ENCODE assay signal across 31 cellular contexts in the genomic region with DNA sequence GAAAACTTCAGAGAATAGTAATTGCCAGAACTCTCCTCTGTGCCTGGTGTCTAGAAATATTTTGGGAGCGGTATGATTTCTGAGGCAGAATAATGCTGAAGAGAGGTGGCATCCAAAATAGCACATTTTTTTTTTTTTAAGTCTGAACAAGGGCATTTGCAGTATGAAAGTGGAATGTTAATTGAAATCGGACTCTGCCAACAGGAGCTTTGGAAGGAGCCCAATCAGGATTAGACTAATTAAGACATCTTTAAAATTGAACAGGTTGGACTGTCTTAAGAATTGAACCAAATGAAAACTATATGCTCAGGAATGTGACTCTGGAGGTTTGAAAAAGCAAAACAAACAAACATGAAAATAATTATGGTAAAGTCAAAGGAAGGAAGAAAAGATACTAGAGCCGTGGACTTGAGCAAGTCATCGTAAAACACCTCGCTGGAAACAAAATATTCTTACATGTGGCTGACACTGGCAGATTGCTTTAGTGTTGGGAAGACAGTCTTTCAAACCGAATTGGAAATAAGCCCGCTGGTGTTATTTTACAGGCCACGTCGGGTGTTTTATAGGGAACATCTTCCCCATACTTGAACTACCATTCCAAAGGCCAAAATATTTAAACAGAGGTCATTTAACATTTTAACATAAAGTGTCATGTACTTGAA.
"Had no signal": no experiment of that assay in that cellular context is flagged by ENCODE, and none has a peak within 500 bp of the region (broad histone marks: within the 10 kb centered on the region; RNA-seq: fewer than 3 reads in every experiment).

No MANE protein-coding gene starts in this region.

- H3K36me3 ChIP-seq: colonic mucosa, gastroesophageal sphincter, heart left ventricle, left lung, right lobe of liver, suprapubic skin, transverse colon, upper lobe of right lung, uterus had no signal

- H3K4me2 ChIP-seq: hepatocyte, smooth muscle cell had no signal

- H3K27me3 ChIP-seq: colonic mucosa, right lobe of liver, uterus had no signal

- H3K4me3 ChIP-seq: colonic mucosa, gastroesophageal sphincter, heart left ventricle, hepatocyte, left lung, right lobe of liver, smooth muscle cell, suprapubic skin, transverse colon, upper lobe of right lung, uterus had no signal

- H3K79me2 ChIP-seq: hepatocyte had no signal

- H3K9me3 ChIP-seq: colonic mucosa, gastroesophageal sphincter, left lung, right lobe of liver, suprapubic skin, transverse colon, upper lobe of right lung, uterus had no signal

- H3K27ac ChIP-seq: colonic mucosa, epithelial cell of prostate, foreskin keratinocyte, gastroesophageal sphincter, heart left ventricle, hepatocyte, left lung, right lobe of liver, suprapubic skin, transverse colon, upper lobe of right lung, uterus had no signal

- H2AFZ ChIP-seq: hepatocyte had no signal

- FAIRE-seq: kidney had no signal

- H3K4me1 ChIP-seq: colonic mucosa, foreskin keratinocyte, gastroesophageal sphincter, heart left ventricle, left lung, right lobe of liver, suprapubic skin, transverse colon, upper lobe of right lung, uterus had no signal

- DNase-seq: colonic mucosa; effector CD8-positive, alpha-beta T cell; endodermal cell; foreskin keratinocyte; heart left ventricle; kidney; left cardiac atrium; left lung; mesendoderm; midbrain; naive thymus-derived CD4-positive, alpha-beta T cell; nephron progenitor cell; nucleus accumbens; posterior cingulate gyrus; retina; right lobe of liver; stimulated activated CD4-positive, alpha-beta T cell treated with anti-CD3 and anti-CD28 coated beads, Interleukin-12 subunit alpha, Interleukin-12 subunit beta, amount 100 ng/mL, for 4 hours; stimulated activated CD4-positive, alpha-beta T cell treated with anti-CD3 and anti-CD28 coated beads, Interleukin-1b, Interleukin-23, amount 100 ng/mL, for 48 hours; stimulated activated CD4-positive, alpha-beta T cell treated with anti-CD3 and anti-CD28 coated beads, Interleukin-4, amount 100 ng/mL, for 1 hour; stimulated activated CD8-positive, alpha-beta memory T cell treated with anti-CD3 and anti-CD28 coated beads, Interleukin-4, amount 100 ng/mL, for 48 hours; stimulated activated naive CD4-positive, alpha-beta T cell; stimulated activated naive CD8-positive, alpha-beta T cell treated with anti-CD3 and anti-CD28 coated beads, Interleukin-15, amount 100 ng/mL, for 72 hours; transverse colon; upper lobe of right lung; uterus had no signal

- ATAC-seq: esophagus mucosa; foreskin keratinocyte; gastroesophageal sphincter; heart left ventricle; left cardiac atrium; left lung; naive thymus-derived CD4-positive, alpha-beta T cell; right lobe of liver; stimulated activated naive CD8-positive, alpha-beta T cell treated with anti-CD3 and anti-CD28 coated beads, Interleukin-15, amount 100 ng/mL, for 72 hours; upper lobe of right lung had no signal
